9 cellular contexts compared by ENCODE assay signal in the genomic region with DNA sequence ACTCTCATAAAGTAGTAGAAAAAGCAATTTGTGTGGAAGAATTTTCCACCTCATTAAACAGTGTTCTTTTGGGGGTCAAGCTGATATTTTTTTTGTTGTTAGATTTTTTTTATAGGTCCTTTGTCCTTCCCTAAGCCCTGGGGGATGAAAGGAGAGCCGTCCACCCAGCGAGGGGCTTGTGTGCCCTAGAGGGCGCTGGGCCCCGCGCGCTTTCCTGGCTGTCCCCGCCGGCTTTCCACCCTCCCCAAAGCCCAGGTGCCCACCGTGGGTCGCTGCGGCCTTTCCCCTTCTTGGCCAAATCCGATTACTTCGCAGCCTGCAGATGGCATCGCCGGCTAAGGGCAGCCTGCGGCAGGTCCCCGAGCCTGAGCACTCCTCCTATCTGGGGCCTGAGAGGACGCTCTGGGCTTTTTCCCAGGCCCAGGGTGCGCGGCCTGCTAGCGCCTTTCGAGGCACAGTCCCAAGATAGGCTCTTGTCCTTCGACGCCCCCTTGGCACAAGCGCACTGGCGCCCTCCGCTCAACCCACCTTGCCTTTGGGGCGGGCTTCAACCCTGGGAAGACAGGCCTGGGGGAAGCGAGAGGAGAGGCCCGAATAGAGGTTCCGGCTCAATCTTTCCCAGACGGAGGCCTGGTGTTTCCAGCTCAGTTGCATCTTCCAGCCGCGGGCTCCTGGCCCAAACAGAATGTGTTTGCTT.
A peak's percentile ranks its signal among the peaks of the same experiment; 100 is the strongest.
DNase-seq lines count a peak whose midpoint lies in the region; ATAC-seq and TF ChIP-seq lines count a peak whose summit lies in the region.
"Had no signal": no experiment of that assay in that cellular context is flagged by ENCODE, and none has a peak within 500 bp of the region (broad histone marks: within the 10 kb centered on the region; RNA-seq: fewer than 3 reads in every experiment).

No MANE protein-coding gene starts in this region.

- ATAC-seq in GM21515 (IDR thresholded peaks at IDR 0.05; ENCODE audit: unreplicated experiment) (peak; percentile 48), SK-N-SH treated with all-trans-retinoic acid at 6 μM for 48 hours (peak; percentile 72), HG02763 (IDR thresholded peaks at IDR 0.05; ENCODE audit: unreplicated experiment) (no peak), GM21423 (IDR thresholded peaks at IDR 0.05; ENCODE audit: unreplicated experiment) (no peak)
- ATAC-seq: right cardiac atrium had no signal

- DNase-seq in D341Med (ENCODE audit: low spot score), result peak; percentile 48
- DNase-seq in kidney tubule cell (ENCODE audit: low spot score), result peak; percentile 15
- no peak for DNase-seq in hepatic stellate cell (ENCODE audit: low spot score)
- DNase-seq in activated T-cell treated with anti-CD3 and anti-CD28 coated beads for 4 hours, result no peak

TF ChIP-seq in SK-N-SH treated with all-trans-retinoic acid at 6 μM for 48 hours, 23 proteins besides CTCF, POLR2A, EP300 and RAD21:
- no peak for TF ChIP-seq OSR1 (CRISPR knock-in tag; IDR thresholded peaks at IDR 0.05)
- no peak for TF ChIP-seq ZNF70 (CRISPR knock-in tag; IDR thresholded peaks at IDR 0.05)
- no peak for TF ChIP-seq ZFP30 (CRISPR knock-in tag; IDR thresholded peaks at IDR 0.05)
- TF ChIP-seq ISL1 (CRISPR knock-in tag; IDR thresholded peaks at IDR 0.05), result no peak
- TF ChIP-seq, protein P1, sequence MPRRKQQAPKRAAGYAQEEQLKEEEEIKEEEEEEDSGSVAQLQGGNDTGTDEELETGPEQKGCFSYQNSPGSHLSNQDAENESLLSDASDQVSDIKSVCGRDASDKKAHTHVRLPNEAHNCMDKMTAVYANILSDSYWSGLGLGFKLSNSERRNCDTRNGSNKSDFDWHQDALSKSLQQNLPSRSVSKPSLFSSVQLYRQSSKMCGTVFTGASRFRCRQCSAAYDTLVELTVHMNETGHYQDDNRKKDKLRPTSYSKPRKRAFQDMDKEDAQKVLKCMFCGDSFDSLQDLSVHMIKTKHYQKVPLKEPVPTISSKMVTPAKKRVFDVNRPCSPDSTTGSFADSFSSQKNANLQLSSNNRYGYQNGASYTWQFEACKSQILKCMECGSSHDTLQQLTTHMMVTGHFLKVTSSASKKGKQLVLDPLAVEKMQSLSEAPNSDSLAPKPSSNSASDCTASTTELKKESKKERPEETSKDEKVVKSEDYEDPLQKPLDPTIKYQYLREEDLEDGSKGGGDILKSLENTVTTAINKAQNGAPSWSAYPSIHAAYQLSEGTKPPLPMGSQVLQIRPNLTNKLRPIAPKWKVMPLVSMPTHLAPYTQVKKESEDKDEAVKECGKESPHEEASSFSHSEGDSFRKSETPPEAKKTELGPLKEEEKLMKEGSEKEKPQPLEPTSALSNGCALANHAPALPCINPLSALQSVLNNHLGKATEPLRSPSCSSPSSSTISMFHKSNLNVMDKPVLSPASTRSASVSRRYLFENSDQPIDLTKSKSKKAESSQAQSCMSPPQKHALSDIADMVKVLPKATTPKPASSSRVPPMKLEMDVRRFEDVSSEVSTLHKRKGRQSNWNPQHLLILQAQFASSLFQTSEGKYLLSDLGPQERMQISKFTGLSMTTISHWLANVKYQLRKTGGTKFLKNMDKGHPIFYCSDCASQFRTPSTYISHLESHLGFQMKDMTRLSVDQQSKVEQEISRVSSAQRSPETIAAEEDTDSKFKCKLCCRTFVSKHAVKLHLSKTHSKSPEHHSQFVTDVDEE (CRISPR knock-in tag; IDR thresholded peaks at IDR 0.05), result no peak
- TF ChIP-seq RARB (CRISPR knock-in tag; IDR thresholded peaks at IDR 0.05), result no peak
- no peak for TF ChIP-seq ARNTL (CRISPR knock-in tag; IDR thresholded peaks at IDR 0.05; ENCODE audit: borderline replicate concordance, low read depth)
- TF ChIP-seq PPARA (CRISPR knock-in tag; IDR thresholded peaks at IDR 0.05; ENCODE audit: borderline replicate concordance), result no peak
- no peak for TF ChIP-seq ZNF8 (CRISPR knock-in tag; IDR thresholded peaks at IDR 0.05)
- TF ChIP-seq SNAI2 (CRISPR knock-in tag; IDR thresholded peaks at IDR 0.05), result no peak
- TF ChIP-seq CSDC2 (CRISPR knock-in tag; IDR thresholded peaks at IDR 0.05), result no peak
- TF ChIP-seq ZFP3 (CRISPR knock-in tag; IDR thresholded peaks at IDR 0.05), result no peak

Comparison
In these comparisons a context has a peak if more than half of its experiments do, and no peak if none do; other contexts are left out.
1. DNase-seq: peak in D341Med (single experiment) and kidney tubule cell (single experiment); none in hepatic stellate cell (single experiment) and activated T-cell treated with anti-CD3 and anti-CD28 coated beads for 4 hours (single experiment).
2. ATAC-seq: peak in GM21515 (single experiment) and SK-N-SH treated with all-trans-retinoic acid at 6 μM for 48 hours (single experiment); none in HG02763 (single experiment) and GM21423 (single experiment).